In genomic region chr9:121156263-121156731, GRCh38 we compare ENCODE assay signal across 9 cellular contexts. TPM values are rescaled to one million over a fixed set of nuclear protein-coding genes. Genes with fewer than 3 reads are reported as not detected.
DNase-seq lines count a peak whose midpoint lies in the region; ATAC-seq, FAIRE-seq and TF ChIP-seq lines count a peak whose summit lies in the region.
"Had no signal": no experiment of that assay in that cellular context is flagged by ENCODE, and none has a peak within 500 bp of the region (broad histone marks: within the 10 kb centered on the region; RNA-seq: fewer than 3 reads in every experiment).

No MANE protein-coding gene starts in this region.

- H3K4me1 Mint-ChIP-seq in MCF 10A (ENCODE audit: insufficient read depth, unreplicated experiment) = peaks cover 20% of the 10 kb centered on the region
- H3K4me1 Mint-ChIP-seq: nephron had no signal

- H3K4me3 ChIP-seq in IMR-90 (ENCODE audit: insufficient read depth, low read depth, low read length) = no peak overlapping the region
- no peak overlapping the region for H3K4me3 ChIP-seq in testis
- no peak overlapping the region for H3K4me3 ChIP-seq in heart right ventricle

- no peaks in the 10 kb centered on the region for H3K79me1 ChIP-seq in IMR-90 (ENCODE audit: low read depth in 1 of 2, low read length in 2 of 2)

- no peak for TF ChIP-seq RAD21 in IMR-90 (IDR thresholded peaks at IDR 0.05; ENCODE audit: low read length)

- H3K9me1 ChIP-seq in IMR-90 (ENCODE audit: insufficient read depth, low read length) = no peaks in the 10 kb centered on the region

- CTCF ChIA-PET in IMR-90 (lab: Yijun Ruan, JAX) = no interaction called here
- CTCF ChIA-PET in MCF 10A (lab: Yijun Ruan, JAX) = interaction anchor here (0.7 to 1.7 kb wide), 5 partner anchors 13 to 96 kb away, joined by 3 to 9 read pairs (median 3); no protein-coding TSS in a partner anchor

- H3K36me3 Mint-ChIP-seq in MCF 10A (ENCODE audit: insufficient read depth, unreplicated experiment) = peaks cover 14% of the 10 kb centered on the region

- TF ChIP-seq CTCF in IMR-90 (conservative IDR thresholded peaks at IDR 0.05; ENCODE audit: low read depth, low read length) (no peak), MCF 10A (IDR thresholded peaks at IDR 0.05; ENCODE audit: unreplicated experiment) (no peak), testis (IDR thresholded peaks at IDR 0.05) (no peak), heart right ventricle (IDR thresholded peaks at IDR 0.05) (no peak)

- no peak overlapping the region for H2AFZ ChIP-seq in IMR-90 (replicated peaks; ENCODE audit: low read length, poor library complexity)

- no peak overlapping the region for H2AK5ac ChIP-seq in IMR-90 (ENCODE audit: low read depth, low read length)

- H2BK120ac ChIP-seq in IMR-90 (ENCODE audit: low read depth, low read length) = no peak overlapping the region

- TF ChIP-seq POLR2A in GM12892 (IDR thresholded peaks at IDR 0.05; ENCODE audit: low read depth, low read length) (no peak), IMR-90 (IDR thresholded peaks at IDR 0.05; ENCODE audit: low read depth, low read length) (no peak), testis (IDR thresholded peaks at IDR 0.05) (no peak)

- POLR2A ChIA-PET in IMR-90 (lab: Charles Lee; ENCODE audit: unreplicated experiment) = no interaction called here
- POLR2A ChIA-PET in MCF 10A (lab: Yijun Ruan, JAX) = interaction anchor here (0.6 to 3.3 kb wide), 14 partner anchors 12 to 220 kb away, joined by 3 to 45 read pairs (median 4); partner anchors contain the start of genes CNTRL and RAB14

- no peak overlapping the region for H4K8ac ChIP-seq in IMR-90 (ENCODE audit: low read depth in 2 of 2, low read length in 2 of 2)

- no peak overlapping the region for H4K91ac ChIP-seq in IMR-90 (ENCODE audit: insufficient read depth, low read depth, low read length)

- no peak overlapping the region for H4K5ac ChIP-seq in IMR-90 (ENCODE audit: low read depth, low read length)

- DNase-seq in GM12892 (ENCODE audit: insufficient read length) (peak; percentile 13), IMR-90 (peak; percentile 90), MCF 10A (ENCODE audit: unreplicated experiment) (peak; percentile 87), testis (no peak), heart right ventricle (no peak)
- DNase-seq in stimulated activated naive CD8-positive, alpha-beta T cell treated with anti-CD3 and anti-CD28 coated beads, Interleukin-15, Interleukin-2, amounts not matched to agents 100 U/mL and 50 U/mL, for 24 hours = no peak
- no peak for DNase-seq in activated CD4-positive, alpha-beta T cell treated with anti-CD3 and anti-CD28 coated beads for 1 hour

- ATAC-seq in GM21619 (IDR thresholded peaks at IDR 0.05; ENCODE audit: unreplicated experiment) = peak; percentile 81
- ATAC-seq in IMR-90 (ENCODE audit: low read depth) = peak; percentile 75
- ATAC-seq in stimulated activated naive CD8-positive, alpha-beta T cell treated with anti-CD3 and anti-CD28 coated beads, Interleukin-15, Interleukin-2, amounts not matched to agents 100 U/mL and 50 U/mL, for 24 hours = peak; percentile 89
- no peak for ATAC-seq in heart right ventricle

- WGBS in IMR-90 (ENCODE audit: extremely low coverage in 2 of 2, insufficient read length in 1 of 2), 2 experiments = no CpG with 5 or more reads among the region's 2 CpGs
- 64 to 86% methylated on average over 2 of the region's 2 CpGs for WGBS in testis, 2 donors
- WGBS in heart right ventricle, 2 donors = 64 to 69% methylated on average over 2 of the region's 2 CpGs

- H3K18ac ChIP-seq in IMR-90 (ENCODE audit: low read depth, low read length) = no peak overlapping the region

- H3K56ac ChIP-seq in IMR-90 (ENCODE audit: extremely low read depth, insufficient read depth, low read length) = no peak overlapping the region

- no peaks in the 10 kb centered on the region for H3K9me3 Mint-ChIP-seq in MCF 10A (ENCODE audit: unreplicated experiment)
- H3K9me3 Mint-ChIP-seq: nephron had no signal

- no peaks in the 10 kb centered on the region for H3K27me3 Mint-ChIP-seq in MCF 10A (ENCODE audit: insufficient read depth, unreplicated experiment)

- H3K36me3 ChIP-seq in IMR-90 (ENCODE audit: control insufficient read depth, insufficient read depth, low read length) (peaks cover 3% of the 10 kb centered on the region), testis (ENCODE audit: low read depth, missing control alignments) (no peaks in the 10 kb centered on the region), heart right ventricle (peaks cover 0 to 96% (median 19%) of the 10 kb centered on the region in 9 donors)

- in situ Hi-C loops in IMR-90 (cut with MboI; ENCODE audit: low sequenced_read_pairs) = no loop called here

- H3K27ac Mint-ChIP-seq in MCF 10A (ENCODE audit: low read depth, unreplicated experiment) = peak overlapping the region; percentile 69
- H3K27ac Mint-ChIP-seq: nephron had no signal

- no peak overlapping the region for H2AK9ac ChIP-seq in IMR-90 (replicated peaks; ENCODE audit: low read depth, low read length, poor library complexity)

- H2BK5ac ChIP-seq in IMR-90 (ENCODE audit: low read depth, low read length, poor library complexity, severe bottlenecking) = no peak overlapping the region

- H3K4me1 ChIP-seq in IMR-90 (ENCODE audit: control insufficient read depth, insufficient read depth, low read length) = no peaks in the 10 kb centered on the region; the same call in 1 of the 2 replicates
- no peaks in the 10 kb centered on the region for H3K4me1 ChIP-seq in testis
- H3K4me1 ChIP-seq in heart right ventricle = peaks cover 0 to 41% (median 0%) of the 10 kb centered on the region in 9 donors

- H2BK20ac ChIP-seq in IMR-90 (ENCODE audit: low read depth, low read length) = 0 out of 2 replicates have a peak overlapping the region, but pooled peaks have one; percentile 4

- H3K9ac ChIP-seq in IMR-90 (ENCODE audit: low read depth, low read length) = no peak overlapping the region

- intact Hi-C loops in IMR-90 (cut with micrococcal nuclease) = no loop called here
- intact Hi-C loops in MCF 10A (cut with micrococcal nuclease) = loop anchor here (5.0 kb wide), 1 partner anchor 34 kb away; no protein-coding TSS in a partner anchor
- intact Hi-C loops in testis (cut with DNase I; ENCODE audit: low total_unique reads) = no loop called here
- intact Hi-C loops in heart right ventricle (cut with DNase I) = no loop called here

- peak overlapping the region; percentile 56 for H3K4me3 Mint-ChIP-seq in MCF 10A (ENCODE audit: unreplicated experiment)
- H3K4me3 Mint-ChIP-seq: nephron had no signal

- dilution Hi-C loops in IMR-90 (cut with HindIII; ENCODE audit: low sequenced_read_pairs, unreplicated experiment) = no loop called here

- H2BK15ac ChIP-seq in IMR-90 (ENCODE audit: low read depth, low read length) = no peak overlapping the region

- peak; percentile 78 for FAIRE-seq in GM12892 (lab: Jason Lieb, UNC)

- H4K20me1 ChIP-seq in IMR-90 (ENCODE audit: insufficient read depth, low read length) = no peaks in the 10 kb centered on the region; the same call in 1 of the 2 replicates

- H3K4me2 ChIP-seq in IMR-90 (ENCODE audit: low read depth, low read length) = peak overlapping the region; percentile 85; the same call in 1 of the 2 replicates

- H3K9me3 ChIP-seq in IMR-90 (ENCODE audit: control insufficient read depth, insufficient read depth, low read length) (no peaks in the 10 kb centered on the region), testis (no peaks in the 10 kb centered on the region), heart right ventricle (no peaks in the 10 kb centered on the region)

- H3K27ac ChIP-seq in IMR-90 (ENCODE audit: insufficient read depth, low read length) (no peak overlapping the region), testis (no peak overlapping the region), heart right ventricle (peak overlapping the region in 1 of 10 donors; percentile 4)

- H3K4ac ChIP-seq in IMR-90 (ENCODE audit: low read depth, low read length) = no peak overlapping the region

- BruUV-seq in IMR-90 (replicated peaks; lab: Mats Ljungman, UMichigan) (no TSS peak), MCF 10A (replicated peaks; lab: Mats Ljungman, UMichigan) (no TSS peak)

- no peak overlapping the region for H3K23ac ChIP-seq in IMR-90 (ENCODE audit: low read depth, low read length)

- H3K27me3 ChIP-seq in IMR-90 (ENCODE audit: control insufficient read depth, insufficient read depth, low read length) (no peaks in the 10 kb centered on the region), testis (no peaks in the 10 kb centered on the region), heart right ventricle (no peaks in the 10 kb centered on the region)

- H3K14ac ChIP-seq in IMR-90 (replicated peaks; ENCODE audit: low read depth, low read length) = no peak overlapping the region; the same call in 1 of the 2 replicates

TF ChIP-seq in IMR-90, 13 proteins besides CTCF, POLR2A, EP300 and RAD21:
- no peak for TF ChIP-seq SMC3 (IDR thresholded peaks at IDR 0.05; ENCODE audit: low read depth, low read length)
- peak; percentile 75 for TF ChIP-seq FOS (IDR thresholded peaks at IDR 0.05; ENCODE audit: low read depth, low read length)

RNA-seq across cellular contexts. Expression of gene RAB14, which starts 45.4 kb away (rescaled TPM):
- polyA plus RNA-seq in GM12892 (2012; ENCODE audit: missing spikeins) = 24.5 TPM
- total RNA-seq in IMR-90 (2012; rRNA removed) (20.1 and 36.1 TPM in 2 replicates), MCF 10A (2022) (65.8 and 77.0 TPM in 2 replicates), testis (10 to 100 TPM; 44.6 to 51.1 TPM), heart right ventricle (10 to 100 TPM; 45.4 to 60.7 (median 52.1) TPM)
- polyA plus RNA-seq in IMR-90 (2012; rRNA removed) (22.8 and 29.3 TPM in 2 replicates), testis (ENCODE audit: insufficient read depth, low read depth, low replicate concordance) (66.7 TPM), heart right ventricle (10 to 100 TPM; 17.6 to 24.1 TPM)
- 4.7 and 8.9 TPM in 2 replicates for polyA plus RNA-seq in IMR-90 (2012; cell fraction: cytosol; rRNA removed)
- 2.7 and 18.8 TPM in 2 replicates for polyA plus RNA-seq in IMR-90 (2012; cell fraction: nucleus; rRNA removed; ENCODE audit: low replicate concordance)

Comparison
In these comparisons a context has a peak if more than half of its experiments do, and no peak if none do; other contexts are left out.
1. DNase-seq: peak in GM12892 (single experiment), IMR-90 (single experiment) and MCF 10A (single experiment); none in stimulated activated naive CD8-positive, alpha-beta T cell treated with anti-CD3 and anti-CD28 coated beads, Interleukin-15, Interleukin-2, amounts not matched to agents 100 U/mL and 50 U/mL, for 24 hours (single experiment), testis (single experiment), heart right ventricle (0 of 2) and activated CD4-positive, alpha-beta T cell treated with anti-CD3 and anti-CD28 coated beads for 1 hour (single experiment).
2. ATAC-seq: peak in GM21619 (single experiment), IMR-90 (single experiment) and stimulated activated naive CD8-positive, alpha-beta T cell treated with anti-CD3 and anti-CD28 coated beads, Interleukin-15, Interleukin-2, amounts not matched to agents 100 U/mL and 50 U/mL, for 24 hours (single experiment); none in heart right ventricle (0 of 8).